Comparison of ENCODE assay signal across 21 cellular contexts in the genomic region with DNA sequence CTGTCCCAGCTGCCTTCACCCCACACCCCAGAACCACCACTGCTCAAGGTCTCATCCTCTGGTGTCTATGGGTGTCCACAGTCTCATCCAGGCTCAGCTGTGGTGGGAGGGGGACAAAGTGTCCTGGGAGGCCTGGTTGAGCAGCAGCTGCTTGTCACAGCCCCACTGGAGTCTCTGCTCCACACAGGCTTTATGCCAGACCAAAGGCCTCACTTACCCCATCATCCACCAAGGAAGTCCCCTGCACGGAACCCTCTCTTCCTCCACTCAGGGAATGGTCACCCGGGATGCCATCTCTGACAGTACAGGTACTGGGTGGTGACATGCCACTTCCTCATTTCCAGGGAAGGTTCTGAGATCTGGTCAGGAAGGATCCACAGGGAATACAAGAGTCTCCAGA.
"Had no signal": no experiment of that assay in that cellular context is flagged by ENCODE, and none has a peak within 500 bp of the region (broad histone marks: within the 10 kb centered on the region; RNA-seq: fewer than 3 reads in every experiment).

No MANE protein-coding gene starts in this region.

- H3K9me3 ChIP-seq: SK-N-SH had no signal

- DNase-seq: IMR-90, Kasumi-1, MM.1S, NCI-H1092 treated with DMSO at 0.1 percent for 48 hours, NCI-H1436, NCI-H187, NCI-H2029, NCI-H2081 treated with DMSO at 0.1 percent for 48 hours, NCI-H2171, NCI-H226, NCI-H446, NCI-H510A, NCI-H524 treated with DMSO at 0.1 percent for 48 hours, NCI-H69, NCI-H774, RPMI8226, SHP77, SK-N-SH had no signal

- FAIRE-seq: HepG2, RCC 7860 had no signal

- H3K27ac ChIP-seq: KMS-11 had no signal

- H3K9ac ChIP-seq: KMS-11, SK-N-SH had no signal

- ATAC-seq: HepG2 had no signal

- H3K4me2 ChIP-seq: KMS-11, SK-N-SH had no signal
